In the genomic region with DNA sequence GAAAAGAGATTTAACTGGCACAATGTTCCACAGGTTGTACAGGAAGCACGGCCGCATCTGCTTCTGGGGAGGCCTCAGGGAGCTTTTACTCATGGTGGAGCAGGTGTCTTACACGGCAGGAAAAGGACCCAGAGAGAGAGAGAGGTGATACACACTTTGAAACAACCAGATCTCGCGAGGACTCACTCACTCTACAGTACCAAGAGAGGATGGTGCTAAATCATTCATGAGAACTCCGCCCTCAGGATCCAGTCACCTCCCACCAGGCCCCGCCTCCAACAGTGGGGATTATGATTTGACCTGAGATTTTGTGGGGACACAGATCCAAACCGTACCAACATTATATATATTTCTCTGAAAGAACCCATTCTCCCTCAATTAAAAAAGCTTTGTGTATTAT, we compare ENCODE assay signal across 29 cellular contexts.
A peak's percentile ranks its signal among the peaks of the same experiment; 100 is the strongest.
DNase-seq lines count a peak whose midpoint lies in the region; ATAC-seq and TF ChIP-seq lines count a peak whose summit lies in the region.
"Had no signal": no experiment of that assay in that cellular context is flagged by ENCODE, and none has a peak within 500 bp of the region (broad histone marks: within the 10 kb centered on the region; RNA-seq: fewer than 3 reads in every experiment).

No MANE protein-coding gene starts in this region.

- H3K4me3 ChIP-seq in neural progenitor cell = no peak overlapping the region
- H3K4me3 ChIP-seq: esophagus muscularis mucosa, gastrocnemius medialis, left ventricle myocardium inferior, tibial nerve had no signal

- H3K79me2 ChIP-seq in neural progenitor cell (ENCODE audit: low read depth) = no peaks in the 10 kb centered on the region

- H2AFZ ChIP-seq in neural progenitor cell (replicated peaks) = no peak overlapping the region

- H3K9ac ChIP-seq in neural progenitor cell = no peak overlapping the region
- H3K9ac ChIP-seq: KMS-11 had no signal

- H3K4me1 Mint-ChIP-seq in activated T-helper 17 cell treated with anti-CD3 and anti-CD28 coated beads, Interleukin-2, amount 50 U/mL, for 72 hours = no peaks in the 10 kb centered on the region
- H3K4me1 Mint-ChIP-seq in neural progenitor cell = no peaks in the 10 kb centered on the region
- H3K4me1 Mint-ChIP-seq: endodermal cell, mesothelial cell of epicardium had no signal

- no peaks in the 10 kb centered on the region for H4K20me1 ChIP-seq in neural progenitor cell (ENCODE audit: low read depth)

- no peaks in the 10 kb centered on the region for H3K27me3 ChIP-seq in neural progenitor cell
- H3K27me3 ChIP-seq: esophagus muscularis mucosa, gastrocnemius medialis, tibial nerve had no signal

- H3F3A ChIP-seq in neural progenitor cell (ENCODE audit: low read depth) = no peaks in the 10 kb centered on the region

- no peak for TF ChIP-seq CTCF in neural progenitor cell (IDR thresholded peaks at IDR 0.05)

- H3K27me3 Mint-ChIP-seq in activated T-helper 17 cell treated with anti-CD3 and anti-CD28 coated beads, Interleukin-2, amount 50 U/mL, for 72 hours = no peaks in the 10 kb centered on the region
- no peaks in the 10 kb centered on the region for H3K27me3 Mint-ChIP-seq in neural progenitor cell (ENCODE audit: insufficient read depth, low read depth)
- H3K27me3 Mint-ChIP-seq: stimulated activated naive CD8-positive, alpha-beta T cell treated with anti-CD3 and anti-CD28 coated beads, Interleukin-15, Interleukin-2, amounts not matched to agents 100 ng/mL and 50 ng/mL, for 24 hours had no signal

- H3K36me3 Mint-ChIP-seq in activated T-helper 17 cell treated with anti-CD3 and anti-CD28 coated beads, Interleukin-2, amount 50 U/mL, for 72 hours (ENCODE audit: low read depth) = no peaks in the 10 kb centered on the region
- no peaks in the 10 kb centered on the region for H3K36me3 Mint-ChIP-seq in neural progenitor cell
- H3K36me3 Mint-ChIP-seq: CD4-positive, alpha-beta memory T cell; mesothelial cell of epicardium; naive thymus-derived CD4-positive, alpha-beta T cell had no signal

- no peak overlapping the region for H3K27ac ChIP-seq in neural progenitor cell
- H3K27ac ChIP-seq: 22Rv1, esophagus muscularis mucosa, gastrocnemius medialis, KMS-11, left ventricle myocardium inferior, tibial nerve had no signal

- ATAC-seq in activated T-helper 17 cell treated with anti-CD3 and anti-CD28 coated beads, Interleukin-2, amount 50 U/mL, for 72 hours (replicated peaks) = peak; percentile 32
- ATAC-seq in HG02852 (IDR thresholded peaks at IDR 0.05; ENCODE audit: unreplicated experiment) (no peak), GM21390 (IDR thresholded peaks at IDR 0.05; ENCODE audit: unreplicated experiment) (no peak)
- ATAC-seq: activated naive CD4-positive, alpha-beta T cell treated with anti-CD3 and anti-CD28 coated beads, Interleukin-2, amount 50 U/mL, for 72 hours; gastrocnemius medialis; naive thymus-derived CD4-positive, alpha-beta T cell had no signal

- H3K9me3 ChIP-seq in neural progenitor cell (ENCODE audit: low read depth) = no peaks in the 10 kb centered on the region
- H3K9me3 ChIP-seq: esophagus muscularis mucosa, gastrocnemius medialis, left ventricle myocardium inferior, tibial nerve had no signal

- H3K27ac Mint-ChIP-seq in activated T-helper 17 cell treated with anti-CD3 and anti-CD28 coated beads, Interleukin-2, amount 50 U/mL, for 72 hours = no peak overlapping the region
- H3K27ac Mint-ChIP-seq in neural progenitor cell = no peak overlapping the region
- H3K27ac Mint-ChIP-seq: activated B cell treated with CpG ODN at 0.5 μM for 24 hours; activated naive CD4-positive, alpha-beta T cell treated with anti-CD3 and anti-CD28 coated beads, Interleukin-2, amount 50 U/mL, for 72 hours; activated T-helper 1 cell treated with anti-CD3 and anti-CD28 coated beads, Interleukin-12 subunit alpha, Interleukin-12 subunit beta, Interleukin-2, Interleukin-4 antibody, amounts not matched to agents 30 ng/mL and 10 ng/mL and 1 ng/mL, durations not matched to agents 14 hours and 24 hours and 36 hours; endodermal cell; mesothelial cell of epicardium; stimulated activated naive CD8-positive, alpha-beta T cell treated with anti-CD3 and anti-CD28 coated beads, Interleukin-15, Interleukin-2, amounts not matched to agents 100 ng/mL and 50 ng/mL, for 24 hours had no signal

- H3K36me3 ChIP-seq in neural progenitor cell = no peaks in the 10 kb centered on the region
- H3K36me3 ChIP-seq: esophagus muscularis mucosa, gastrocnemius medialis, left ventricle myocardium inferior, tibial nerve had no signal

- no peak overlapping the region for H3K4me2 ChIP-seq in neural progenitor cell
- H3K4me2 ChIP-seq: KMS-11 had no signal

- peak; percentile 22 for DNase-seq in NCI-H1436 (lab: John Stamatoyannopoulos, UW)
- no peak for DNase-seq in NCI-H1436 treated with DMSO at 0.1 percent for 48 hours (lab: John Stamatoyannopoulos, UW)
- peak; percentile 5 for DNase-seq in stimulated activated CD4-positive, alpha-beta T cell treated with anti-CD3 and anti-CD28 coated beads, Interleukin-4, amount 100 ng/mL, for 1 hour
- no peak for DNase-seq in stimulated activated CD4-positive, alpha-beta T cell treated with anti-CD3 and anti-CD28 coated beads, Interleukin-2, amount 100 ng/mL, for 48 hours
- no peak for DNase-seq in neural progenitor cell (ENCODE audit: low spot score)
- DNase-seq: activated B cell treated with CpG ODN at 0.5 μM for 24 hours; activated CD8-positive, alpha-beta memory T cell treated with anti-CD3 and anti-CD28 coated beads for 24 hours; caudate nucleus; CD4-positive, alpha-beta memory T cell; EL; endodermal cell; gastrocnemius medialis; GOT3; left ventricle myocardium inferior; naive thymus-derived CD4-positive, alpha-beta T cell; occipital lobe; OCI-M1; SW 1271 had no signal

- no peaks in the 10 kb centered on the region for H3K9me3 Mint-ChIP-seq in activated T-helper 17 cell treated with anti-CD3 and anti-CD28 coated beads, Interleukin-2, amount 50 U/mL, for 72 hours
- peaks cover 3% of the 10 kb centered on the region for H3K9me3 Mint-ChIP-seq in neural progenitor cell
- H3K9me3 Mint-ChIP-seq: activated B cell treated with CpG ODN at 0.5 μM for 24 hours; activated naive CD4-positive, alpha-beta T cell treated with anti-CD3 and anti-CD28 coated beads, Interleukin-2, amount 50 U/mL, for 72 hours; activated T-helper 1 cell treated with anti-CD3 and anti-CD28 coated beads, Interleukin-12 subunit alpha, Interleukin-12 subunit beta, Interleukin-2, Interleukin-4 antibody, amounts not matched to agents 30 ng/mL and 10 ng/mL and 1 ng/mL, durations not matched to agents 14 hours and 24 hours and 36 hours; stimulated activated naive CD8-positive, alpha-beta T cell treated with anti-CD3 and anti-CD28 coated beads, Interleukin-15, Interleukin-2, amounts not matched to agents 100 ng/mL and 50 ng/mL, for 24 hours had no signal

- no peak overlapping the region for H3K4me3 Mint-ChIP-seq in activated T-helper 17 cell treated with anti-CD3 and anti-CD28 coated beads, Interleukin-2, amount 50 U/mL, for 72 hours
- H3K4me3 Mint-ChIP-seq in neural progenitor cell = no peak overlapping the region
- H3K4me3 Mint-ChIP-seq: activated B cell treated with CpG ODN at 0.5 μM for 24 hours; activated T-helper 1 cell treated with anti-CD3 and anti-CD28 coated beads, Interleukin-12 subunit alpha, Interleukin-12 subunit beta, Interleukin-2, Interleukin-4 antibody, amounts not matched to agents 30 ng/mL and 10 ng/mL and 1 ng/mL, durations not matched to agents 14 hours and 24 hours and 36 hours; CD4-positive, alpha-beta memory T cell; endodermal cell; mesothelial cell of epicardium; naive thymus-derived CD4-positive, alpha-beta T cell; stimulated activated naive CD8-positive, alpha-beta T cell treated with anti-CD3 and anti-CD28 coated beads, Interleukin-15, Interleukin-2, amounts not matched to agents 100 ng/mL and 50 ng/mL, for 24 hours had no signal

- no peaks in the 10 kb centered on the region for H3K4me1 ChIP-seq in neural progenitor cell
- H3K4me1 ChIP-seq: gastrocnemius medialis, left ventricle myocardium inferior had no signal

Comparison
In these comparisons a context has a peak if more than half of its experiments do, and no peak if none do; other contexts are left out.
1. DNase-seq: peak in NCI-H1436 (single experiment) and stimulated activated CD4-positive, alpha-beta T cell treated with anti-CD3 and anti-CD28 coated beads, Interleukin-4, amount 100 ng/mL, for 1 hour (single experiment); none in NCI-H1436 treated with DMSO at 0.1 percent for 48 hours (single experiment), stimulated activated CD4-positive, alpha-beta T cell treated with anti-CD3 and anti-CD28 coated beads, Interleukin-2, amount 100 ng/mL, for 48 hours (0 of 2) and neural progenitor cell (single experiment).